In the genomic region with DNA sequence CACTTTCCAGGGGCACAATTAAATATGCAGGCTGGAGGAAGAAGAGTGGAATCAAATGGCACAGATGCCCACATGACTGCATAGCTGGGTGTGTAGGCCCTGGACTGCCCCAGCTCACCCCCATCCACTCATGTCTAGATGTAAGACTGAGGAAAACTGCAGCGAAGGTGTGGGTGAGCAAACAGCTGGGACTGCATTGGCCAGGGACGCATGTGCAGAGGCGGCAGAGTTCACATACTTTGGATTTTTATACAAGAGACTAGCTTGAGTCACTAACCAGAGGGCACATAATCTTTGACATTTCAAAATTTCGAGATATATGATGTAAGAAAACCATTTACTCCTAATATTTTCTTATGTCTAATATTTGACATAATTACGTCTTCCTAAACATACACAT, we compare ENCODE assay signal across 10 cellular contexts.
A peak's percentile ranks its signal among the peaks of the same experiment; 100 is the strongest.
DNase-seq lines count a peak whose midpoint lies in the region; ATAC-seq and TF ChIP-seq lines count a peak whose summit lies in the region.
"Had no signal": no experiment of that assay in that cellular context is flagged by ENCODE, and none has a peak within 500 bp of the region (broad histone marks: within the 10 kb centered on the region; RNA-seq: fewer than 3 reads in every experiment).

No MANE protein-coding gene starts in this region.

- TF ChIP-seq CTCF in AG10803 (conservative IDR thresholded peaks at IDR 0.05; ENCODE audit: low read length) (no peak), lung (IDR thresholded peaks at IDR 0.05; ENCODE audit: control extremely low read depth, extremely low read depth) (no peak)

- peak; percentile 72 for ATAC-seq in lung (ENCODE audit: insufficient read depth, low FRiP score)
- no peak for ATAC-seq in GM18498 (IDR thresholded peaks at IDR 0.05; ENCODE audit: unreplicated experiment)

- no peaks in the 10 kb centered on the region for H3K27me3 ChIP-seq in lung (ENCODE audit: control insufficient read depth, insufficient read depth)

- peak overlapping the region in 1 of 2 donors; percentile 90 for H3K27ac ChIP-seq in lung (ENCODE audit: low read depth in 1 of 2, low read length in 1 of 2)

- H3K4me3 ChIP-seq in AG10803 (ENCODE audit: low read length), result no peak overlapping the region
- H3K4me3 ChIP-seq in lung, result no peak overlapping the region

- H3K4me1 ChIP-seq in lung (ENCODE audit: control insufficient read depth in 2 of 2, insufficient read depth in 2 of 2, low read length in 2 of 2), result peaks cover 2 to 21% of the 10 kb centered on the region in 2 donors

- DNase-seq in AG10803 (ENCODE audit: low read depth) (peak; percentile 94), LHCN-M2 (ENCODE audit: low read depth) (peak; percentile 96), dermis microvascular lymphatic vessel endothelial cell (ENCODE audit: low read depth in 2 of 2) (peak; percentile 6 to 74), lung (ENCODE audit: low spot score) (peak; percentile 69), inferior parietal cortex (ENCODE audit: extremely low spot score) (no peak), HUDEP-2 (lab: John Stamatoyannopoulos, UW; ENCODE audit: unreplicated experiment in 76 of 76) (no peak), HT-29 (ENCODE audit: low spot score) (no peak)
- DNase-seq: stimulated activated CD8-positive, alpha-beta memory T cell treated with anti-CD3 and anti-CD28 coated beads, Interleukin-4, amount 100 ng/mL, for 48 hours; T-helper 2 cell had no signal

- no peaks in the 10 kb centered on the region for H3K36me3 ChIP-seq in lung (ENCODE audit: control insufficient read depth in 2 of 2, insufficient read depth in 2 of 2, low read length in 2 of 2)

- H3K9me3 ChIP-seq in lung (ENCODE audit: control insufficient read depth in 2 of 2, insufficient read depth in 1 of 2, low read length in 1 of 2), result no peaks in the 10 kb centered on the region

- WGBS in lung, 2 donors, result 65 to 80% methylated on average over 5 of the region's 5 CpGs

Comparison
In these comparisons a context has a peak if more than half of its experiments do, and no peak if none do; other contexts are left out.
1. DNase-seq: peak in AG10803 (single experiment), LHCN-M2 (single experiment), dermis microvascular lymphatic vessel endothelial cell (2 of 2) and lung (single experiment); none in inferior parietal cortex (single experiment), HUDEP-2 (0 of 76) and HT-29 (single experiment).